ENCODE assay signal across 8 cellular contexts in genomic region chr20:63955846-63956663, GRCh38. TPM values are rescaled to one million over a fixed set of nuclear protein-coding genes. Genes with fewer than 3 reads are reported as not detected.
DNase-seq lines count a peak whose midpoint lies in the region; ATAC-seq and TF ChIP-seq lines count a peak whose summit lies in the region.

UCKL1 (minus strand) TSS chr20:63956416; CDS start chr20:63956372, 44 bp downstream.

- no peak within 1 kb of the TSS for H2BK20ac ChIP-seq in IMR-90 (ENCODE audit: low read depth, low read length)

- CTCF ChIA-PET in IMR-90 (lab: Yijun Ruan, JAX), result interaction anchor here (1.2 kb wide), 1 partner anchor 17 kb away, joined by 3 read pairs; no protein-coding TSS in a partner anchor

- dilution Hi-C loops in IMR-90 (cut with HindIII; ENCODE audit: low sequenced_read_pairs, unreplicated experiment), result no loop called here

- peaks cover 34% of the 10 kb centered on the region for H4K20me1 ChIP-seq in IMR-90 (ENCODE audit: insufficient read depth, low read length)

- H2AK9ac ChIP-seq in IMR-90 (replicated peaks; ENCODE audit: low read depth, low read length, poor library complexity), result peak within 1 kb of the TSS; percentile 96

- H3K4me1 ChIP-seq in IMR-90 (ENCODE audit: control insufficient read depth, insufficient read depth, low read length) (peaks cover 24% of the 10 kb centered on the region), neuron (ENCODE audit: insufficient read depth, low read length) (peaks cover 23% of the 10 kb centered on the region), subcutaneous abdominal adipose tissue (ENCODE audit: control insufficient read depth in 5 of 5, insufficient read depth in 5 of 5, low read length in 5 of 5) (peaks cover 11 to 73% (median 65%) of the 10 kb centered on the region in 5 donors)

- H3K18ac ChIP-seq in IMR-90 (ENCODE audit: low read depth, low read length), result peak within 1 kb of the TSS; percentile 88

- H3K27ac ChIP-seq in IMR-90 (ENCODE audit: insufficient read depth, low read length) (peak within 1 kb of the TSS; percentile 99), subcutaneous abdominal adipose tissue (ENCODE audit: low read depth, low read length) (peak within 1 kb of the TSS; percentile 87)

- peak within 1 kb of the TSS; percentile 97 to 98 for H4K8ac ChIP-seq in IMR-90 (ENCODE audit: low read depth in 2 of 2, low read length in 2 of 2)

- H4K91ac ChIP-seq in IMR-90 (ENCODE audit: insufficient read depth, low read depth, low read length), result peak within 1 kb of the TSS; percentile 99

- in situ Hi-C loops in IMR-90 (cut with MboI; ENCODE audit: low sequenced_read_pairs), result no loop called here

- DNase-seq in DMS79 treated with DMSO at 0.1 percent for 48 hours (lab: John Stamatoyannopoulos, UW), result peak; percentile 85
- peak; percentile 91 for DNase-seq in IMR-90
- peak; percentile 88 to 97 for DNase-seq in SHP77 (lab: John Stamatoyannopoulos, UW)
- DNase-seq in activated gamma-delta T cell treated with anti-CD3 and anti-CD28 coated beads, Interleukin-2, amount 50 U/mL, for 16 hours (ENCODE audit: low read depth), result peak; percentile 82
- DNase-seq in foreskin fibroblast, result peak; percentile 93 to 97

- H3K4me2 ChIP-seq in IMR-90 (ENCODE audit: low read depth, low read length), result peak within 1 kb of the TSS; percentile 89

- peaks cover 17% of the 10 kb centered on the region; the same call in 1 of the 2 replicates for H3K36me3 ChIP-seq in IMR-90 (ENCODE audit: control insufficient read depth, insufficient read depth, low read length)
- peaks cover 20% of the 10 kb centered on the region for H3K36me3 ChIP-seq in neuron (ENCODE audit: insufficient read depth, low read length)
- peaks cover 0 to 25% (median 14%) of the 10 kb centered on the region in 5 donors for H3K36me3 ChIP-seq in subcutaneous abdominal adipose tissue (ENCODE audit: control insufficient read depth in 5 of 5, insufficient read depth in 5 of 5, low read length in 5 of 5)

- H3K4ac ChIP-seq in IMR-90 (ENCODE audit: low read depth, low read length), result peak within 1 kb of the TSS; percentile 99

- H3K23ac ChIP-seq in IMR-90 (ENCODE audit: low read depth, low read length), result peak within 1 kb of the TSS; percentile 94

- POLR2A ChIA-PET in IMR-90 (lab: Charles Lee; ENCODE audit: unreplicated experiment), result interaction anchor here (0.6 to 0.7 kb wide), 2 partner anchors 12 to 298 kb away, joined by 3 read pairs; no protein-coding TSS in a partner anchor

- peak within 1 kb of the TSS; percentile 100 for H3K9ac ChIP-seq in IMR-90 (ENCODE audit: low read depth, low read length)
- H3K9ac ChIP-seq in subcutaneous abdominal adipose tissue (ENCODE audit: low read length in 5 of 5), result peak within 1 kb of the TSS; percentile 63 to 96 (median 90)

- H3K79me1 ChIP-seq in IMR-90 (ENCODE audit: low read depth in 1 of 2, low read length in 2 of 2), result peaks cover 3 to 44% of the 10 kb centered on the region in 2 experiments; a peak in 2 of 4 replicates

- H3K9me3 ChIP-seq in IMR-90 (ENCODE audit: control insufficient read depth, insufficient read depth, low read length), result no peaks in the 10 kb centered on the region
- no peaks in the 10 kb centered on the region for H3K9me3 ChIP-seq in neuron (ENCODE audit: low read length)
- H3K9me3 ChIP-seq in subcutaneous abdominal adipose tissue (ENCODE audit: control insufficient read depth in 5 of 5, low read length in 5 of 5), result no peaks in the 10 kb centered on the region

- H3K56ac ChIP-seq in IMR-90 (ENCODE audit: extremely low read depth, insufficient read depth, low read length), result peak within 1 kb of the TSS; percentile 89

- H2AK5ac ChIP-seq in IMR-90 (ENCODE audit: low read depth, low read length), result peak within 1 kb of the TSS; percentile 98

- BruUV-seq in IMR-90 (replicated peaks; lab: Mats Ljungman, UMichigan), result no TSS peak

- no peaks in the 10 kb centered on the region for H3K27me3 ChIP-seq in IMR-90 (ENCODE audit: control insufficient read depth, insufficient read depth, low read length)
- no peaks in the 10 kb centered on the region for H3K27me3 ChIP-seq in neuron (ENCODE audit: insufficient read depth, low read length)
- no peaks in the 10 kb centered on the region for H3K27me3 ChIP-seq in subcutaneous abdominal adipose tissue (ENCODE audit: control insufficient read depth in 5 of 5, insufficient read depth in 4 of 5, low read length in 5 of 5)

- no peak for TF ChIP-seq RAD21 in IMR-90 (IDR thresholded peaks at IDR 0.05; ENCODE audit: low read length)

- H3K9me1 ChIP-seq in IMR-90 (ENCODE audit: insufficient read depth, low read length), result peaks cover 12% of the 10 kb centered on the region

- peak within 1 kb of the TSS; percentile 95 for H2BK5ac ChIP-seq in IMR-90 (ENCODE audit: low read depth, low read length, poor library complexity, severe bottlenecking)

- H2AFZ ChIP-seq in IMR-90 (replicated peaks; ENCODE audit: low read length, poor library complexity), result peak within 1 kb of the TSS; percentile 97
- peak within 1 kb of the TSS; percentile 42 for H2AFZ ChIP-seq in neuron (ENCODE audit: low read depth, low read length)

- peak within 1 kb of the TSS; percentile 57; the same call in 1 of the 2 replicates for H2BK120ac ChIP-seq in IMR-90 (ENCODE audit: low read depth, low read length)

- TF ChIP-seq CTCF in IMR-90 (conservative IDR thresholded peaks at IDR 0.05; ENCODE audit: low read depth, low read length), result no peak
- TF ChIP-seq CTCF in foreskin fibroblast (IDR thresholded peaks at IDR 0.05; ENCODE audit: low read depth, low read length), result no peak

- H2BK15ac ChIP-seq in IMR-90 (ENCODE audit: low read depth, low read length), result peak within 1 kb of the TSS; percentile 53; the same call in 1 of the 3 replicates

- peak; percentile 33; the same call in 1 of the 2 replicates for TF ChIP-seq POLR2A in IMR-90 (IDR thresholded peaks at IDR 0.05; ENCODE audit: low read depth, low read length)

- peak within 1 kb of the TSS; percentile 94 for H3K4me3 ChIP-seq in IMR-90 (ENCODE audit: insufficient read depth, low read depth, low read length)
- peak within 1 kb of the TSS; percentile 76 to 93 for H3K4me3 ChIP-seq in foreskin fibroblast (ENCODE audit: low read depth in 1 of 2, low read length in 2 of 2)
- H3K4me3 ChIP-seq in neuron (ENCODE audit: low read length), result peak within 1 kb of the TSS; percentile 68
- peak within 1 kb of the TSS; percentile 75 to 94 (median 86) for H3K4me3 ChIP-seq in subcutaneous abdominal adipose tissue (ENCODE audit: low read depth in 1 of 5, low read length in 5 of 5)

- intact Hi-C loops in IMR-90 (cut with micrococcal nuclease), result loop anchor here (5.0 kb wide), 1 partner anchor 419 kb away; the partner anchor contains the start of gene PTK6

- H3K14ac ChIP-seq in IMR-90 (replicated peaks; ENCODE audit: low read depth, low read length), result peak within 1 kb of the TSS; percentile 98

- WGBS in IMR-90 (ENCODE audit: extremely low coverage in 2 of 2, insufficient read length in 1 of 2), 2 experiments, result 0% methylated on average over 75 of the region's 103 CpGs; no CpG with 5 or more reads in 1 of the 2 experiments

- ATAC-seq in GM21528 (IDR thresholded peaks at IDR 0.05; ENCODE audit: low FRiP score, unreplicated experiment) (peak; percentile 59), IMR-90 (ENCODE audit: low read depth) (peak; percentile 79)

- peak within 1 kb of the TSS; percentile 93 for H4K5ac ChIP-seq in IMR-90 (ENCODE audit: low read depth, low read length)

TF ChIP-seq in IMR-90, 13 proteins besides CTCF, POLR2A, EP300 and RAD21:
- TF ChIP-seq FOS (IDR thresholded peaks at IDR 0.05; ENCODE audit: low read depth, low read length) (no peak), SMC3 (IDR thresholded peaks at IDR 0.05; ENCODE audit: low read depth, low read length) (no peak), NFE2L2 (IDR thresholded peaks at IDR 0.05; ENCODE audit: low read depth, low read length) (no peak), ELK1 (IDR thresholded peaks at IDR 0.05; ENCODE audit: borderline replicate concordance, low read depth, low read length) (no peak), RCOR1 (IDR thresholded peaks at IDR 0.05; ENCODE audit: insufficient replicate concordance, low read length) (no peak), MAZ (IDR thresholded peaks at IDR 0.05; ENCODE audit: borderline replicate concordance, low read depth, low read length) (peak; percentile 58; the same call in 1 of the 2 replicates), USF2 (IDR thresholded peaks at IDR 0.05; ENCODE audit: low read depth, low read length) (peak; percentile 90), CHD1 (IDR thresholded peaks at IDR 0.05; ENCODE audit: low read depth, low read length) (no peak), RFX5 (IDR thresholded peaks at IDR 0.05; ENCODE audit: low read depth, low read length) (no peak), BHLHE40 (IDR thresholded peaks at IDR 0.05; ENCODE audit: low read depth, low read length) (peak; percentile 89), MAFK (IDR thresholded peaks at IDR 0.05; ENCODE audit: low read depth, low read length) (no peak), CEBPB (IDR thresholded peaks at IDR 0.05; ENCODE audit: low read depth, low read length) (no peak), MXI1 (IDR thresholded peaks at IDR 0.05; ENCODE audit: borderline replicate concordance, low read depth, low read length) (peak; percentile 95)
TF ChIP-seq in IMR-90: peak in this region for 4.

RNA-seq across cellular contexts. Expression of gene UCKL1, which starts in this region (rescaled TPM):
- total RNA-seq in IMR-90 (2012; rRNA removed), result 16.7 and 18.3 TPM in 2 replicates
- polyA plus RNA-seq in IMR-90 (2012; rRNA removed), result 54.7 and 58.6 TPM in 2 replicates
- 19.8 and 55.6 TPM in 2 replicates for polyA plus RNA-seq in IMR-90 (2012; cell fraction: cytosol; rRNA removed)
- 178 and 412 TPM in 2 replicates for polyA plus RNA-seq in IMR-90 (2012; cell fraction: nucleus; rRNA removed; ENCODE audit: low replicate concordance)

Comparison
In these comparisons a context has a peak if more than half of its experiments do, and no peak if none do; other contexts are left out.
1. Peak in every context shown above with its lines: DNase-seq, ATAC-seq, H3K4me3 ChIP-seq and H3K27ac ChIP-seq.